ENCODE assay signal across 1 cellular context in the genomic region with DNA sequence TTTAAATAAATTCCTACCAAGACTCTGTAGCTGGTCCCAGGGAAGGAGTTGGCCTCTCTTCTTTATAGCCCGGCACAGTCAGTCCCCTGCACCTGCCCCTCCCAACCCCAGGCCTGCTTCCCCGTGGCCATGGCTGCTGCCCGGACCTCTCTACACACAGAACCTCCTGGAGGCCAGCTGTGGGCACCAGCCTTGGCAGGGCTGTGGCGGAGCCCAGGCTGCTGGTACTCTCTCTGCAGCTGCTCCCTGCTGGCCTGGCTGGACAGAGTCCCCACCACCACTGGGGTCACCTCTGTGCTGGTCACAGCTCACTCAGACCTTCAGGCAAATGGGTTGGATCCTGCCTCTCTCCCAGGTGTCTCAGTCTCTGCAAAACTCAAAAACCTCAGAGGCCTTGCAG.
TF ChIP-seq lines count a peak whose summit lies in the region.

No MANE protein-coding gene starts in this region.

TF ChIP-seq in A549, 52 proteins besides CTCF, POLR2A, EP300 and RAD21 (continued from another document):
- no peak for TF ChIP-seq POLR2AphosphoS2 (conservative IDR thresholded peaks at IDR 0.05; ENCODE audit: low read length)
- TF ChIP-seq JUNB (IDR thresholded peaks at IDR 0.05), result no peak
- no peak for TF ChIP-seq RFX5 (IDR thresholded peaks at IDR 0.05)
- TF ChIP-seq ESRRA (IDR thresholded peaks at IDR 0.05; ENCODE audit: borderline replicate concordance, low read length), result no peak
- no peak for TF ChIP-seq NFE2L2 (conservative IDR thresholded peaks at IDR 0.05; ENCODE audit: low read length)
- TF ChIP-seq CBX2 (IDR thresholded peaks at IDR 0.05; ENCODE audit: borderline replicate concordance, low read depth), result no peak
- no peak for TF ChIP-seq MAZ (IDR thresholded peaks at IDR 0.05; ENCODE audit: borderline replicate concordance, low read depth, low read length)
- TF ChIP-seq CHD4 (IDR thresholded peaks at IDR 0.05; ENCODE audit: borderline replicate concordance), result no peak
- TF ChIP-seq HOXA7 (CRISPR knock-in tag; IDR thresholded peaks at IDR 0.05), result no peak
- no peak for TF ChIP-seq ZFP36 (IDR thresholded peaks at IDR 0.05; ENCODE audit: borderline replicate concordance, partially characterized antibody)
